In the genomic region with DNA sequence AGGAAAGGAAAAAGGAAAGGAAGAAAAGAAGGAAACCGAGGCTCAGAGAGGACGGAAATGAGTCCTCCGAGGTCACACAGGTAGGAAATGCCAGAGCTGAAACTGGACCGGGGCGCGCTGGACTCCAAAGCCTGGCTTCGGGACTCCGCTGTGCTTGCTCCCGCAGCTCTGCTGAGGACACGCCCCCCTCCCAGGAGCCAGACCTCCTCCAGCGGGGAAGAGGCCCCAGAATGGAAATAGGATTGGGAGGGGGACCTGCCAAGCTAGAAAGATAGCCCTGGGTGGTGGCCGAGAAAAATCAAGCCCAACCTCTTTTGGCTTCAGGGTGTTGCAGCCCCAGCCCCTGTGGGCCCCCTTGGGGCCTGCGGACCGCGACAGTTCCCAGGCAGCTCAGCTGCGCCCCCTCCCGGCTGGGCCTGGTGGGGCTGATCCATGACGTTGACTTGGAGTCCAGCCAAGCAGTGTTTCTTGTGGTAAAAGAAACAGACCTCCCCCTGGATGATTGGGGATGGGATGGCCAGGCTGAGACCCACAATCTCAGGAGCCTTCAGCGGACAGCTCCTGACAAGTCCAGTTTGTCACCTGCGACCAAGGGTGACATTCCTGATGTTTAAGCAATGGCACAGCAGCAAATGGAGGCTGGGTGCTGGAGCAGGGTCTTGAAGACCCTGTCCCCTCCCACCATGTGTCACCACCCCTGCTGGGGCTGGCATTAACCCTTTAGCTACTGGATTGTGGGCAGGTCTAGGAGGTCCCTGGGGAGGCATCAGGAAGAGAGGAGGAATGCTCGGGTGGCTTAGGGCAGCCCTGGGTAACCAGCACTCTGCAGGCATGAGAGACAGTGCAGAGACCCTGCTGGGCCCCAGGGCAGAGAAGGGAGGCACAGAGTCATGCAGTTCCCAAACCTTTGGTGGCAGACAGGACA, we compare ENCODE assay signal across 1 cellular context.
TF ChIP-seq lines count a peak whose summit lies in the region.

No MANE protein-coding gene starts in this region.

TF ChIP-seq in K562, 482 proteins besides CTCF, POLR2A, EP300 and RAD21 (continued from another document and continues in another):
- TF ChIP-seq, protein P1, sequence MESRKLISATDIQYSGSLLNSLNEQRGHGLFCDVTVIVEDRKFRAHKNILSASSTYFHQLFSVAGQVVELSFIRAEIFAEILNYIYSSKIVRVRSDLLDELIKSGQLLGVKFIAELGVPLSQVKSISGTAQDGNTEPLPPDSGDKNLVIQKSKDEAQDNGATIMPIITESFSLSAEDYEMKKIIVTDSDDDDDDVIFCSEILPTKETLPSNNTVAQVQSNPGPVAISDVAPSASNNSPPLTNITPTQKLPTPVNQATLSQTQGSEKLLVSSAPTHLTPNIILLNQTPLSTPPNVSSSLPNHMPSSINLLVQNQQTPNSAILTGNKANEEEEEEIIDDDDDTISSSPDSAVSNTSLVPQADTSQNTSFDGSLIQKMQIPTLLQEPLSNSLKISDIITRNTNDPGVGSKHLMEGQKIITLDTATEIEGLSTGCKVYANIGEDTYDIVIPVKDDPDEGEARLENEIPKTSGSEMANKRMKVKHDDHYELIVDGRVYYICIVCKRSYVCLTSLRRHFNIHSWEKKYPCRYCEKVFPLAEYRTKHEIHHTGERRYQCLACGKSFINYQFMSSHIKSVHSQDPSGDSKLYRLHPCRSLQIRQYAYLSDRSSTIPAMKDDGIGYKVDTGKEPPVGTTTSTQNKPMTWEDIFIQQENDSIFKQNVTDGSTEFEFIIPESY (CRISPR knock-in tag; IDR thresholded peaks at IDR 0.05) = peak; percentile 70
- peak; percentile 74 for TF ChIP-seq ESRRA (IDR thresholded peaks at IDR 0.05; ENCODE audit: borderline replicate concordance, low read depth)
- TF ChIP-seq CBFA2T3 (IDR thresholded peaks at IDR 0.05) = peak; percentile 21
- TF ChIP-seq RCOR1 (IDR thresholded peaks at IDR 0.05; ENCODE audit: borderline replicate concordance in 1 of 2, low read depth in 2 of 2, low read length in 2 of 2) = peak in 1 of 2 experiments; percentile 84; a peak in 2 of 4 replicates
- TF ChIP-seq KLF16 (IDR thresholded peaks at IDR 0.05) = peak; percentile 68; the same call in 1 of the 2 replicates
- no peak for TF ChIP-seq MCM5 (IDR thresholded peaks at IDR 0.05; ENCODE audit: low read depth)
- TF ChIP-seq, protein P2, sequence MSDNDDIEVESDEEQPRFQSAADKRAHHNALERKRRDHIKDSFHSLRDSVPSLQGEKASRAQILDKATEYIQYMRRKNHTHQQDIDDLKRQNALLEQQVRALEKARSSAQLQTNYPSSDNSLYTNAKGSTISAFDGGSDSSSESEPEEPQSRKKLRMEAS (CRISPR knock-in tag; IDR thresholded peaks at IDR 0.05) = peak; percentile 12; the same call in 1 of the 2 replicates
- peak; percentile 42; the same call in 1 of the 2 replicates for TF ChIP-seq ARID1B (IDR thresholded peaks at IDR 0.05)
- peak; percentile 72; the same call in 1 of the 2 replicates for TF ChIP-seq CTBP1 (IDR thresholded peaks at IDR 0.05; ENCODE audit: borderline replicate concordance)
- TF ChIP-seq, protein P3, sequence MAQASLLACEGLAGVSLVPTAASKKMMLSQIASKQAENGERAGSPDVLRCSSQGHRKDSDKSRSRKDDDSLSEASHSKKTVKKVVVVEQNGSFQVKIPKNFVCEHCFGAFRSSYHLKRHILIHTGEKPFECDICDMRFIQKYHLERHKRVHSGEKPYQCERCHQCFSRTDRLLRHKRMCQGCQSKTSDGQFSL (CRISPR knock-in tag; IDR thresholded peaks at IDR 0.05) = 0 out of 2 replicates have a peak, but pooled peaks have one; percentile 32
- TF ChIP-seq, protein P3 (tag; IDR thresholded peaks at IDR 0.05) = no peak
- TF ChIP-seq TEAD4 (IDR thresholded peaks at IDR 0.05; ENCODE audit: low read length) = 0 out of 2 replicates have a peak, but pooled peaks have one; percentile 20
- no peak for TF ChIP-seq TEAD4 (CRISPR knock-in tag; IDR thresholded peaks at IDR 0.05; ENCODE audit: borderline replicate concordance)
- TF ChIP-seq, protein P4, sequence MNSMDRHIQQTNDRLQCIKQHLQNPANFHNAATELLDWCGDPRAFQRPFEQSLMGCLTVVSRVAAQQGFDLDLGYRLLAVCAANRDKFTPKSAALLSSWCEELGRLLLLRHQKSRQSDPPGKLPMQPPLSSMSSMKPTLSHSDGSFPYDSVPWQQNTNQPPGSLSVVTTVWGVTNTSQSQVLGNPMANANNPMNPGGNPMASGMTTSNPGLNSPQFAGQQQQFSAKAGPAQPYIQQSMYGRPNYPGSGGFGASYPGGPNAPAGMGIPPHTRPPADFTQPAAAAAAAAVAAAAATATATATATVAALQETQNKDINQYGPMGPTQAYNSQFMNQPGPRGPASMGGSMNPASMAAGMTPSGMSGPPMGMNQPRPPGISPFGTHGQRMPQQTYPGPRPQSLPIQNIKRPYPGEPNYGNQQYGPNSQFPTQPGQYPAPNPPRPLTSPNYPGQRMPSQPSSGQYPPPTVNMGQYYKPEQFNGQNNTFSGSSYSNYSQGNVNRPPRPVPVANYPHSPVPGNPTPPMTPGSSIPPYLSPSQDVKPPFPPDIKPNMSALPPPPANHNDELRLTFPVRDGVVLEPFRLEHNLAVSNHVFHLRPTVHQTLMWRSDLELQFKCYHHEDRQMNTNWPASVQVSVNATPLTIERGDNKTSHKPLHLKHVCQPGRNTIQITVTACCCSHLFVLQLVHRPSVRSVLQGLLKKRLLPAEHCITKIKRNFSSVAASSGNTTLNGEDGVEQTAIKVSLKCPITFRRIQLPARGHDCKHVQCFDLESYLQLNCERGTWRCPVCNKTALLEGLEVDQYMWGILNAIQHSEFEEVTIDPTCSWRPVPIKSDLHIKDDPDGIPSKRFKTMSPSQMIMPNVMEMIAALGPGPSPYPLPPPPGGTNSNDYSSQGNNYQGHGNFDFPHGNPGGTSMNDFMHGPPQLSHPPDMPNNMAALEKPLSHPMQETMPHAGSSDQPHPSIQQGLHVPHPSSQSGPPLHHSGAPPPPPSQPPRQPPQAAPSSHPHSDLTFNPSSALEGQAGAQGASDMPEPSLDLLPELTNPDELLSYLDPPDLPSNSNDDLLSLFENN (IDR thresholded peaks at IDR 0.05; ENCODE audit: low read depth in 2 of 2, low read length in 2 of 2) = peak in 1 of 2 experiments; percentile 25; a peak in 1 of 4 replicates
- TF ChIP-seq TEAD2 (tag; IDR thresholded peaks at IDR 0.05) = 0 out of 2 replicates have a peak, but pooled peaks have one; percentile 17
- TF ChIP-seq CBX5 (IDR thresholded peaks at IDR 0.05; ENCODE audit: borderline replicate concordance, low read depth) = no peak
- TF ChIP-seq JUN (IDR thresholded peaks at IDR 0.05; ENCODE audit: borderline replicate concordance, low read depth, low read length) = peak; percentile 81
- TF ChIP-seq JUN (CRISPR knock-in tag; IDR thresholded peaks at IDR 0.05; ENCODE audit: borderline replicate concordance) = 0 out of 2 replicates have a peak, but pooled peaks have one; percentile 18
- TF ChIP-seq MAZ (CRISPR knock-in tag; conservative IDR thresholded peaks at IDR 0.05 in 1 of 2, IDR thresholded peaks at IDR 0.05 in 1 of 2) = peak; percentile 63 to 84; a peak in 3 of 4 replicates
- peak in 1 of 2 experiments; percentile 82; a peak in 1 of 3 replicates for TF ChIP-seq CBX3 (IDR thresholded peaks at IDR 0.05; ENCODE audit: borderline replicate concordance in 1 of 2, low read length in 2 of 2)
- 0 out of 2 replicates have a peak, but pooled peaks have one; percentile 18 for TF ChIP-seq NR2C2 (CRISPR knock-in tag; IDR thresholded peaks at IDR 0.05)
- no peak for TF ChIP-seq NR2C2 (tag; IDR thresholded peaks at IDR 0.05)
- TF ChIP-seq MYC (IDR thresholded peaks at IDR 0.05; ENCODE audit: low read depth, low read length) = 0 out of 2 replicates have a peak, but pooled peaks have one; percentile 31
- TF ChIP-seq MYC (CRISPR knock-in tag; IDR thresholded peaks at IDR 0.05; ENCODE audit: borderline replicate concordance, low read depth) = no peak
- TF ChIP-seq, protein P5, sequence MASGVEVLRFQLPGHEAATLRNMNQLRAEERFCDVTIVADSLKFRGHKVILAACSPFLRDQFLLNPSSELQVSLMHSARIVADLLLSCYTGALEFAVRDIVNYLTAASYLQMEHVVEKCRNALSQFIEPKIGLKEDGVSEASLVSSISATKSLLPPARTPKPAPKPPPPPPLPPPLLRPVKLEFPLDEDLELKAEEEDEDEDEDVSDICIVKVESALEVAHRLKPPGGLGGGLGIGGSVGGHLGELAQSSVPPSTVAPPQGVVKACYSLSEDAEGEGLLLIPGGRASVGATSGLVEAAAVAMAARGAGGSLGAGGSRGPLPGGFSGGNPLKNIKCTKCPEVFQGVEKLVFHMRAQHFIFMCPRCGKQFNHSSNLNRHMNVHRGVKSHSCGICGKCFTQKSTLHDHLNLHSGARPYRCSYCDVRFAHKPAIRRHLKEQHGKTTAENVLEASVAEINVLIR (CRISPR knock-in tag; IDR thresholded peaks at IDR 0.05) = peak; percentile 77
- TF ChIP-seq SMARCE1 (IDR thresholded peaks at IDR 0.05) = 0 out of 2 replicates have a peak, but pooled peaks have one; percentile 10
- peak; percentile 96 for TF ChIP-seq ATF7 (IDR thresholded peaks at IDR 0.05)
- 0 out of 2 replicates have a peak, but pooled peaks have one; percentile 10 for TF ChIP-seq ETV1 (tag; conservative IDR thresholded peaks at IDR 0.05; ENCODE audit: low read depth)
- TF ChIP-seq, protein P6, sequence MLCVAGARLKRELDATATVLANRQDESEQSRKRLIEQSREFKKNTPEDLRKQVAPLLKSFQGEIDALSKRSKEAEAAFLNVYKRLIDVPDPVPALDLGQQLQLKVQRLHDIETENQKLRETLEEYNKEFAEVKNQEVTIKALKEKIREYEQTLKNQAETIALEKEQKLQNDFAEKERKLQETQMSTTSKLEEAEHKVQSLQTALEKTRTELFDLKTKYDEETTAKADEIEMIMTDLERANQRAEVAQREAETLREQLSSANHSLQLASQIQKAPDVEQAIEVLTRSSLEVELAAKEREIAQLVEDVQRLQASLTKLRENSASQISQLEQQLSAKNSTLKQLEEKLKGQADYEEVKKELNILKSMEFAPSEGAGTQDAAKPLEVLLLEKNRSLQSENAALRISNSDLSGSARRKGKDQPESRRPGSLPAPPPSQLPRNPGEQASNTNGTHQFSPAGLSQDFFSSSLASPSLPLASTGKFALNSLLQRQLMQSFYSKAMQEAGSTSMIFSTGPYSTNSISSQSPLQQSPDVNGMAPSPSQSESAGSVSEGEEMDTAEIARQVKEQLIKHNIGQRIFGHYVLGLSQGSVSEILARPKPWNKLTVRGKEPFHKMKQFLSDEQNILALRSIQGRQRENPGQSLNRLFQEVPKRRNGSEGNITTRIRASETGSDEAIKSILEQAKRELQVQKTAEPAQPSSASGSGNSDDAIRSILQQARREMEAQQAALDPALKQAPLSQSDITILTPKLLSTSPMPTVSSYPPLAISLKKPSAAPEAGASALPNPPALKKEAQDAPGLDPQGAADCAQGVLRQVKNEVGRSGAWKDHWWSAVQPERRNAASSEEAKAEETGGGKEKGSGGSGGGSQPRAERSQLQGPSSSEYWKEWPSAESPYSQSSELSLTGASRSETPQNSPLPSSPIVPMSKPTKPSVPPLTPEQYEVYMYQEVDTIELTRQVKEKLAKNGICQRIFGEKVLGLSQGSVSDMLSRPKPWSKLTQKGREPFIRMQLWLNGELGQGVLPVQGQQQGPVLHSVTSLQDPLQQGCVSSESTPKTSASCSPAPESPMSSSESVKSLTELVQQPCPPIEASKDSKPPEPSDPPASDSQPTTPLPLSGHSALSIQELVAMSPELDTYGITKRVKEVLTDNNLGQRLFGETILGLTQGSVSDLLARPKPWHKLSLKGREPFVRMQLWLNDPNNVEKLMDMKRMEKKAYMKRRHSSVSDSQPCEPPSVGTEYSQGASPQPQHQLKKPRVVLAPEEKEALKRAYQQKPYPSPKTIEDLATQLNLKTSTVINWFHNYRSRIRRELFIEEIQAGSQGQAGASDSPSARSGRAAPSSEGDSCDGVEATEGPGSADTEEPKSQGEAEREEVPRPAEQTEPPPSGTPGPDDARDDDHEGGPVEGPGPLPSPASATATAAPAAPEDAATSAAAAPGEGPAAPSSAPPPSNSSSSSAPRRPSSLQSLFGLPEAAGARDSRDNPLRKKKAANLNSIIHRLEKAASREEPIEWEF (CRISPR knock-in tag; IDR thresholded peaks at IDR 0.05) = no peak
- no peak; the same call in 1 of the 2 replicates for TF ChIP-seq ZNF239 (CRISPR knock-in tag; IDR thresholded peaks at IDR 0.05)
- peak; percentile 81; the same call in 1 of the 2 replicates for TF ChIP-seq XRCC5 (IDR thresholded peaks at IDR 0.05; ENCODE audit: low read depth, low read length)
- no peak for TF ChIP-seq DIDO1 (tag; IDR thresholded peaks at IDR 0.05; ENCODE audit: low read depth)
- TF ChIP-seq SP1 (CRISPR knock-in tag; IDR thresholded peaks at IDR 0.05) = peak; percentile 82
- TF ChIP-seq, protein P7, sequence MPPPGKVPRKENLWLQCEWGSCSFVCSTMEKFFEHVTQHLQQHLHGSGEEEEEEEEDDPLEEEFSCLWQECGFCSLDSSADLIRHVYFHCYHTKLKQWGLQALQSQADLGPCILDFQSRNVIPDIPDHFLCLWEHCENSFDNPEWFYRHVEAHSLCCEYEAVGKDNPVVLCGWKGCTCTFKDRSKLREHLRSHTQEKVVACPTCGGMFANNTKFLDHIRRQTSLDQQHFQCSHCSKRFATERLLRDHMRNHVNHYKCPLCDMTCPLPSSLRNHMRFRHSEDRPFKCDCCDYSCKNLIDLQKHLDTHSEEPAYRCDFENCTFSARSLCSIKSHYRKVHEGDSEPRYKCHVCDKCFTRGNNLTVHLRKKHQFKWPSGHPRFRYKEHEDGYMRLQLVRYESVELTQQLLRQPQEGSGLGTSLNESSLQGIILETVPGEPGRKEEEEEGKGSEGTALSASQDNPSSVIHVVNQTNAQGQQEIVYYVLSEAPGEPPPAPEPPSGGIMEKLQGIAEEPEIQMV (tag; conservative IDR thresholded peaks at IDR 0.05; ENCODE audit: low read depth) = peak; percentile 90
- TF ChIP-seq NFIX (CRISPR knock-in tag; IDR thresholded peaks at IDR 0.05; ENCODE audit: low read depth) = peak; percentile 69
- no peak for TF ChIP-seq ZBTB17 (CRISPR knock-in tag; IDR thresholded peaks at IDR 0.05)
- TF ChIP-seq, protein P8, sequence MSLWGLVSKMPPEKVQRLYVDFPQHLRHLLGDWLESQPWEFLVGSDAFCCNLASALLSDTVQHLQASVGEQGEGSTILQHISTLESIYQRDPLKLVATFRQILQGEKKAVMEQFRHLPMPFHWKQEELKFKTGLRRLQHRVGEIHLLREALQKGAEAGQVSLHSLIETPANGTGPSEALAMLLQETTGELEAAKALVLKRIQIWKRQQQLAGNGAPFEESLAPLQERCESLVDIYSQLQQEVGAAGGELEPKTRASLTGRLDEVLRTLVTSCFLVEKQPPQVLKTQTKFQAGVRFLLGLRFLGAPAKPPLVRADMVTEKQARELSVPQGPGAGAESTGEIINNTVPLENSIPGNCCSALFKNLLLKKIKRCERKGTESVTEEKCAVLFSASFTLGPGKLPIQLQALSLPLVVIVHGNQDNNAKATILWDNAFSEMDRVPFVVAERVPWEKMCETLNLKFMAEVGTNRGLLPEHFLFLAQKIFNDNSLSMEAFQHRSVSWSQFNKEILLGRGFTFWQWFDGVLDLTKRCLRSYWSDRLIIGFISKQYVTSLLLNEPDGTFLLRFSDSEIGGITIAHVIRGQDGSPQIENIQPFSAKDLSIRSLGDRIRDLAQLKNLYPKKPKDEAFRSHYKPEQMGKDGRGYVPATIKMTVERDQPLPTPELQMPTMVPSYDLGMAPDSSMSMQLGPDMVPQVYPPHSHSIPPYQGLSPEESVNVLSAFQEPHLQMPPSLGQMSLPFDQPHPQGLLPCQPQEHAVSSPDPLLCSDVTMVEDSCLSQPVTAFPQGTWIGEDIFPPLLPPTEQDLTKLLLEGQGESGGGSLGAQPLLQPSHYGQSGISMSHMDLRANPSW (CRISPR knock-in tag; IDR thresholded peaks at IDR 0.05) = peak; percentile 76; the same call in 1 of the 2 replicates
- 0 out of 2 replicates have a peak, but pooled peaks have one; percentile 59 for TF ChIP-seq MTA3 (IDR thresholded peaks at IDR 0.05; ENCODE audit: borderline replicate concordance)
